In the genomic region with DNA sequence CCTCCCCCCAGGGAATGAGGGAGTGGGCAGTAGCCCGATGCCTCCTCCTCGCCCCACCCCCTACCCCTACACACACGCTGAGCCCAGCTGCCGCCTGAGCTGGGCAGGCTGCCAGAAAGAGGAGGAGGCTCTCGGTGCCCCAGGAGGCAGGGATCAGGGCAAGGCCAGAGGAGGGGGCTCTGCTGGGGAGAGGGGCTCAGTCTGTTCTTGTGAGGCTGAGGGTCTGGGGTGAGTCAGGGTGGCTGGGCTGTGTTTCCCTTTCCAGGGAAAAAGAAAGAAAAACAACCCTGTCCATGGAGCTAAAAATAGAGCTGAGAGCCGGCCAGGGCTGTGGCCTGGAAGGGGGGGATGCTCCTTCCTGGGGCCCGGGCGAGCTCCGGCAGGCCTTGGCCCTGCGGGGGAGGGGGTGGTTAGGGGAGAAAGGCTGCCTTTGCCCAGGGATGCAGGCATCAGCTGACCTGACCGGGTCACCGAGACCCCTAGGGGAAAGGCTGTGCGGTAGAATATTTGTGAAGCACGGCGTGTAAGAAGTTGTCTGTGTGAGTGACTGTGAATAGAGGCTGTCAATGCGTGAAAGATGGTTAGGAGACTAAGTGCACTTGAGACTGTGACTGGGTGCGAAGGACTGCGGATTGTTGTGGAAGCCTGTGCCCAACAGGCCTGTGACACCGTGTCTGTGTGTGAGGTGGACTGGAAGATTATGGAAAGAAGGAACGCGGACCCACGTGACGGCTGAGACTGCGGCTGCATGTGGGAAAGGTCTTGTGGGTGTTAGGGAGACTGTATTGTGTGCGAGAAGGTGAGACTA, we compare ENCODE assay signal across 7 cellular contexts. TPM values are rescaled to one million over a fixed set of nuclear protein-coding genes. Genes with fewer than 3 reads are reported as not detected.
DNase-seq lines count a peak whose midpoint lies in the region; ATAC-seq and TF ChIP-seq lines count a peak whose summit lies in the region.

No MANE protein-coding gene starts in this region.

- peaks cover 27% of the 10 kb centered on the region for H3K4me1 Mint-ChIP-seq in endothelial cell (ENCODE audit: unreplicated experiment)

- peaks cover 16% of the 10 kb centered on the region for H3K79me1 ChIP-seq in mesendoderm (ENCODE audit: low read length)

- WGBS in mesendoderm (ENCODE audit: extremely low coverage, insufficient coverage, low lambda C conversion rate), result no CpG with 5 or more reads among the region's 25 CpGs

- ATAC-seq in GM18502 (IDR thresholded peaks at IDR 0.05; ENCODE audit: poor library complexity, unreplicated experiment), result peak; percentile 31

- H3K79me2 ChIP-seq in mesendoderm (ENCODE audit: control insufficient read depth, insufficient read depth, low read length), result peaks cover 12% of the 10 kb centered on the region

- H3K9me3 Mint-ChIP-seq in endothelial cell (ENCODE audit: unreplicated experiment), result no peaks in the 10 kb centered on the region

- H3K27ac Mint-ChIP-seq in endothelial cell (ENCODE audit: unreplicated experiment), result peak overlapping the region; percentile 88

- H3K27ac ChIP-seq in HUES48 (ENCODE audit: low read depth, low read length) (peak overlapping the region; percentile 87), mesendoderm (ENCODE audit: low read depth, low read length) (peak overlapping the region; percentile 87)

- no peak overlapping the region for H4K5ac ChIP-seq in mesendoderm (ENCODE audit: low read length)

- peak overlapping the region; percentile 88 for H3K4me3 ChIP-seq in HUES48 (ENCODE audit: low read depth, low read length)
- H3K4me3 ChIP-seq in mesendoderm (ENCODE audit: low read length), result peak overlapping the region; percentile 81

- TF ChIP-seq CTCF in endothelial cell (IDR thresholded peaks at IDR 0.05; ENCODE audit: unreplicated experiment), result no peak

- no peak overlapping the region for H4K8ac ChIP-seq in mesendoderm (ENCODE audit: low read depth, low read length)

- peaks cover 8% of the 10 kb centered on the region for H3K36me3 Mint-ChIP-seq in endothelial cell (ENCODE audit: low read depth, unreplicated experiment)

- peak overlapping the region; percentile 34 for H3K18ac ChIP-seq in mesendoderm (ENCODE audit: low read length)

- peak overlapping the region; percentile 95 for H3K4me3 Mint-ChIP-seq in endothelial cell (ENCODE audit: unreplicated experiment)

- peak overlapping the region; percentile 98 for H3K4me2 ChIP-seq in mesendoderm (ENCODE audit: low read length)

- no peak overlapping the region for H2BK5ac ChIP-seq in mesendoderm (ENCODE audit: low read length)

- H3K9me3 ChIP-seq in HUES48 (ENCODE audit: control insufficient read depth, insufficient read depth, low read length), result no peaks in the 10 kb centered on the region

- H2BK120ac ChIP-seq in mesendoderm (ENCODE audit: low read depth, low read length), result peak overlapping the region; percentile 5

- H2BK15ac ChIP-seq in mesendoderm (replicated peaks; ENCODE audit: low read depth), result no peak overlapping the region

- H3K4ac ChIP-seq in mesendoderm (ENCODE audit: low read depth, low read length), result no peak overlapping the region

- H3K36me3 ChIP-seq in HUES48 (ENCODE audit: control insufficient read depth, insufficient read depth, low read length) (peaks cover 31% of the 10 kb centered on the region), mesendoderm (ENCODE audit: control insufficient read depth, insufficient read depth, low read length) (peaks cover 9% of the 10 kb centered on the region)

- H3K56ac ChIP-seq in mesendoderm (ENCODE audit: low read length), result peak overlapping the region; percentile 99

- H3K4me1 ChIP-seq in HUES48 (ENCODE audit: control insufficient read depth, insufficient read depth, low read length), result peaks cover 25% of the 10 kb centered on the region
- H3K4me1 ChIP-seq in mesendoderm (ENCODE audit: control insufficient read depth, low read depth, low read length), result peaks cover 17% of the 10 kb centered on the region

- H3K27me3 Mint-ChIP-seq in endothelial cell (ENCODE audit: unreplicated experiment), result peaks cover 10% of the 10 kb centered on the region

- DNase-seq in NOMO-1 treated with dmso at 0.1 percent for 144 hours (lab: John Stamatoyannopoulos, UW; ENCODE audit: unreplicated experiment), result peak; percentile 40
- peak; percentile 43 for DNase-seq in activated T-cell treated with anti-CD3 and anti-CD28 coated beads for 4 hours
- DNase-seq in endothelial cell (ENCODE audit: low spot score), result peak; percentile 72
- DNase-seq in mesendoderm, result peak; percentile 74
- peak; percentile 45 for DNase-seq in stimulated activated CD8-positive, alpha-beta memory T cell treated with anti-CD3 and anti-CD28 coated beads, Interleukin-4, amount 100 ng/mL, for 24 hours (ENCODE audit: low read depth)

- peak overlapping the region; percentile 86; the same call in 1 of the 2 replicates for H3K9ac ChIP-seq in HUES48 (ENCODE audit: low read depth, low read length)
- peak overlapping the region; percentile 94 for H3K9ac ChIP-seq in mesendoderm (ENCODE audit: low read length)

- H3K27me3 ChIP-seq in HUES48 (ENCODE audit: control insufficient read depth, insufficient read depth, low read length) (no peaks in the 10 kb centered on the region), mesendoderm (ENCODE audit: insufficient read depth, low read length, poor library complexity) (no peaks in the 10 kb centered on the region)

- H3K23ac ChIP-seq in mesendoderm (ENCODE audit: low read length), result peak overlapping the region; percentile 85

- peak overlapping the region; percentile 75 for H2AK5ac ChIP-seq in mesendoderm (ENCODE audit: low read length)

RNA-seq across cellular contexts. Expression of a gene that starts 1.2 kb away (rescaled TPM):
- total RNA-seq in endothelial cell (ENCODE audit: unreplicated experiment), result 52.2 TPM
- polyA plus RNA-seq in mesendoderm (2013, experiment 1 of 2), result 41.5 TPM
- polyA plus RNA-seq in mesendoderm (2013, experiment 2 of 2), result 42.1 TPM

RNA-seq across cellular contexts. Expression of a gene that starts 11.0 kb away (rescaled TPM):
- total RNA-seq in endothelial cell (ENCODE audit: unreplicated experiment), result 10.5 TPM
- 20.1 TPM for polyA plus RNA-seq in mesendoderm (2013, experiment 1 of 2)
- 19.7 TPM for polyA plus RNA-seq in mesendoderm (2013, experiment 2 of 2)

RNA-seq across cellular contexts. Expression of a gene that starts 11.1 kb away (rescaled TPM):
- total RNA-seq in endothelial cell (ENCODE audit: unreplicated experiment), result 51.8 TPM
- 78.0 TPM for polyA plus RNA-seq in mesendoderm (2013, experiment 1 of 2)
- 74.1 TPM for polyA plus RNA-seq in mesendoderm (2013, experiment 2 of 2)

RNA-seq across cellular contexts. Expression of a gene that starts 29.1 kb away (rescaled TPM):
- 8.0 TPM for total RNA-seq in endothelial cell (ENCODE audit: unreplicated experiment)
- polyA plus RNA-seq in mesendoderm (2013, experiment 1 of 2), result 15.2 TPM
- polyA plus RNA-seq in mesendoderm (2013, experiment 2 of 2), result 14.6 TPM

RNA-seq across cellular contexts. Expression of a gene that starts 32.5 kb away (rescaled TPM):
- total RNA-seq in endothelial cell (ENCODE audit: unreplicated experiment), result 0.54 TPM
- 0.39 TPM for polyA plus RNA-seq in mesendoderm (2013, experiment 1 of 2)
- polyA plus RNA-seq in mesendoderm (2013, experiment 2 of 2), result 0.39 TPM

Comparison
In these comparisons a context has a peak if more than half of its experiments do, and no peak if none do; other contexts are left out.
1. Peak in every context shown above with its lines: DNase-seq, ATAC-seq, H3K4me3 ChIP-seq and H3K27ac ChIP-seq.